18 cellular contexts compared by ENCODE assay signal in genomic region chr19:896434-896833, GRCh38. TPM values are rescaled to one million over a fixed set of nuclear protein-coding genes. Genes with fewer than 3 reads are reported as not detected.
DNase-seq lines count a peak whose midpoint lies in the region; ATAC-seq, FAIRE-seq and TF ChIP-seq lines count a peak whose summit lies in the region.
"Had no signal": no experiment of that assay in that cellular context is flagged by ENCODE, and none has a peak within 500 bp of the region (broad histone marks: within the 10 kb centered on the region; RNA-seq: fewer than 3 reads in every experiment).

No MANE protein-coding gene starts in this region.

- no peak overlapping the region for H3K27ac ChIP-seq in CD4-positive, alpha-beta T cell (ENCODE audit: low read depth, low read length)
- no peak overlapping the region for H3K27ac ChIP-seq in K562 (ENCODE audit: extremely low read depth, low read depth, low read length)
- H3K27ac ChIP-seq in osteoblast (ENCODE audit: low read depth, low read length): no peak overlapping the region
- no peak overlapping the region for H3K27ac ChIP-seq in MM.1S (ENCODE audit: low read length)
- H3K27ac ChIP-seq: A549, GM23248 had no signal

- H3K4me3 Mint-ChIP-seq in CD4-positive, alpha-beta T cell: no peak overlapping the region
- peak overlapping the region in 2 of 8 donors; percentile 62 to 81 for H3K4me3 Mint-ChIP-seq in naive B cell
- H3K4me3 Mint-ChIP-seq: CD14-positive monocyte had no signal

- peaks cover 18 to 65% of the 10 kb centered on the region in 2 experiments for H3K4me1 ChIP-seq in K562 (replicated peaks in 1 of 2; ENCODE audit: control insufficient read depth in 2 of 2, insufficient read depth in 2 of 2, low read length in 2 of 2)
- H3K4me1 ChIP-seq in osteoblast (ENCODE audit: insufficient read depth, low read length): peaks cover 5% of the 10 kb centered on the region
- no peaks in the 10 kb centered on the region for H3K4me1 ChIP-seq in MM.1S (ENCODE audit: low read length)

- BruUV-seq in K562 (replicated peaks; lab: Mats Ljungman, UMichigan): no TSS peak

- no peak for TF ChIP-seq RAD21 in K562 (CRISPR knock-in tag; conservative IDR thresholded peaks at IDR 0.05 in 1 of 2, IDR thresholded peaks at IDR 0.05 in 1 of 2)

- H3K36me3 ChIP-seq in K562 (ENCODE audit: control insufficient read depth, insufficient read depth, low read length) (peaks cover 39% of the 10 kb centered on the region; the same call in 2 of the 3 replicates), osteoblast (ENCODE audit: insufficient read depth, low read length) (peaks cover 8% of the 10 kb centered on the region), MM.1S (replicated peaks; ENCODE audit: insufficient read depth, low read length) (no peaks in the 10 kb centered on the region)

- peaks cover 5% of the 10 kb centered on the region for H3K9me1 ChIP-seq in K562 (ENCODE audit: control insufficient read depth, insufficient read depth, low read length)

- H3K4me3 ChIP-seq in K562 (no peak overlapping the region), osteoblast (ENCODE audit: insufficient read depth, low read length) (no peak overlapping the region), MM.1S (ENCODE audit: low read length) (no peak overlapping the region)
- H3K4me3 ChIP-seq: A549, GM12878, GM23248 had no signal

- no peak for TF ChIP-seq POLR2A in K562 (conservative IDR thresholded peaks at IDR 0.05)

- H3K4me2 ChIP-seq in K562 (ENCODE audit: insufficient read depth, low read length) (no peak overlapping the region), osteoblast (ENCODE audit: insufficient read depth, low read length) (no peak overlapping the region), MM.1S (ENCODE audit: low read depth, low read length) (no peak overlapping the region)
- H3K4me2 ChIP-seq: A549 had no signal

- H3K9ac ChIP-seq in K562 (ENCODE audit: insufficient read depth in 1 of 2, low read depth in 2 of 2, low read length in 2 of 2) (peak overlapping the region in 1 of 2 experiments; percentile 35; a peak in 2 of 4 replicates), MM.1S (ENCODE audit: low read length) (no peak overlapping the region)
- H3K9ac ChIP-seq: GM23248 had no signal

- CTCF ChIA-PET in CD4-positive, alpha-beta T cell (lab: Charles Lee): no interaction called here
- CTCF ChIA-PET in K562 (lab: Yijun Ruan, JAX; ENCODE audit: low intra/inter-chr PET ratio): no interaction called here

- no peak for DNase-seq in CD4-positive, alpha-beta T cell
- no peak for DNase-seq in K562 (ENCODE audit: extremely low read depth in 1 of 4, low spot score in 3 of 4)
- no peak for DNase-seq in naive B cell
- DNase-seq in osteoblast (ENCODE audit: insufficient read length, low spot score, missing footprints): peak; percentile 90
- no peak for DNase-seq in MM.1S
- no peak for DNase-seq in NOMO-1 (lab: John Stamatoyannopoulos, UW; ENCODE audit: unreplicated experiment in 2 of 2)
- DNase-seq in NCI-H2196 treated with DMSO at 0.1 percent for 48 hours (lab: John Stamatoyannopoulos, UW; ENCODE audit: unreplicated experiment): no peak
- no peak for DNase-seq in KG1 (lab: John Stamatoyannopoulos, UW)
- DNase-seq: DMS53, GM23248 had no signal

- in situ Hi-C loops in K562 (cut with MboI): no loop called here

- POLR2A ChIA-PET in CD4-positive, alpha-beta T cell (lab: Charles Lee): interaction anchor here (1.4 to 7.0 kb wide), 4 partner anchors 10 to 33 kb away, joined by 4 to 183 read pairs (median 6); partner anchors contain the start of gene KISS1R
- POLR2A ChIA-PET in K562 (lab: Yijun Ruan, JAX): interaction anchor here (0.9 to 2.4 kb wide), 2 partner anchors 11 to 15 kb away, joined by 3 to 21 read pairs; no protein-coding TSS in a partner anchor

- no peaks in the 10 kb centered on the region for H3K27me3 ChIP-seq in CD4-positive, alpha-beta T cell (ENCODE audit: control insufficient read depth, insufficient read depth, low read length)
- no peaks in the 10 kb centered on the region for H3K27me3 ChIP-seq in K562 (ENCODE audit: control insufficient read depth in 2 of 2, insufficient read depth in 2 of 2, low read length in 2 of 2)
- no peaks in the 10 kb centered on the region for H3K27me3 ChIP-seq in osteoblast (ENCODE audit: insufficient read depth, low read length)
- no peaks in the 10 kb centered on the region for H3K27me3 ChIP-seq in MM.1S (replicated peaks; ENCODE audit: insufficient read depth, low read length)

- H3K9me3 Mint-ChIP-seq in CD4-positive, alpha-beta T cell: no peaks in the 10 kb centered on the region
- H3K9me3 Mint-ChIP-seq in naive B cell: peaks cover 0 to 3% (median 0%) of the 10 kb centered on the region in 7 donors
- H3K9me3 Mint-ChIP-seq: CD14-positive monocyte had no signal

- H3K9me3 ChIP-seq in CD4-positive, alpha-beta T cell (ENCODE audit: control insufficient read depth, low read length): no peaks in the 10 kb centered on the region
- H3K9me3 ChIP-seq in K562 (replicated peaks; ENCODE audit: control insufficient read depth, insufficient read depth, low read depth, low read length) (no peaks in the 10 kb centered on the region), osteoblast (ENCODE audit: low read depth, low read length) (no peaks in the 10 kb centered on the region), MM.1S (replicated peaks; ENCODE audit: insufficient read depth, low read length) (no peaks in the 10 kb centered on the region)
- H3K9me3 ChIP-seq: A549 had no signal

- peaks cover 3% of the 10 kb centered on the region for H3K27me3 Mint-ChIP-seq in CD4-positive, alpha-beta T cell
- no peaks in the 10 kb centered on the region for H3K27me3 Mint-ChIP-seq in naive B cell

- no peak for FAIRE-seq in K562 (lab: Jason Lieb, UNC)
- FAIRE-seq: A549, GM12878, GM18507, H54 had no signal

- intact Hi-C loops in CD4-positive, alpha-beta T cell (cut with DNase I, micrococcal nuclease): no loop called here
- intact Hi-C loops in K562 (cut with micrococcal nuclease): no loop called here

- H3K36me3 Mint-ChIP-seq in CD4-positive, alpha-beta T cell (ENCODE audit: low read depth): peaks cover 50% of the 10 kb centered on the region
- H3K36me3 Mint-ChIP-seq in naive B cell: no peaks in the 10 kb centered on the region

- no peak for TF ChIP-seq CTCF in CD4-positive, alpha-beta T cell (IDR thresholded peaks at IDR 0.05)
- TF ChIP-seq CTCF in K562 (IDR thresholded peaks at IDR 0.05 in 2 of 3, conservative IDR thresholded peaks at IDR 0.05 in 1 of 3; ENCODE audit: insufficient read depth in 2 of 3, low read depth in 1 of 3, low read length in 3 of 3) (no peak), osteoblast (IDR thresholded peaks at IDR 0.05; ENCODE audit: extremely low read depth, low read depth, low read length) (no peak), MM.1S (IDR thresholded peaks at IDR 0.05; ENCODE audit: low read length) (no peak)

- ATAC-seq in CD4-positive, alpha-beta T cell (ENCODE audit: poor library complexity): no peak
- ATAC-seq in K562: no peak
- ATAC-seq in naive B cell (ENCODE audit: low read depth in 2 of 2): no peak
- ATAC-seq: A549, GM12878, HCT116 had no signal

- peak overlapping the region; percentile 98 for H3K27ac Mint-ChIP-seq in CD4-positive, alpha-beta T cell
- H3K27ac Mint-ChIP-seq in naive B cell: peak overlapping the region in 4 of 6 donors; percentile 39 to 78 (median 66)

- no peak overlapping the region for H2AFZ ChIP-seq in K562 (ENCODE audit: low read depth, low read length)
- H2AFZ ChIP-seq in osteoblast (ENCODE audit: low read length): no peak overlapping the region
- no peak overlapping the region for H2AFZ ChIP-seq in MM.1S (ENCODE audit: low read length)
- H2AFZ ChIP-seq: GM23248 had no signal

- H4K20me1 ChIP-seq in K562 (replicated peaks; ENCODE audit: control insufficient read depth, insufficient read depth, low read length) (peaks cover 14% of the 10 kb centered on the region), osteoblast (ENCODE audit: insufficient read depth, low read length) (peaks cover 5% of the 10 kb centered on the region), MM.1S (ENCODE audit: insufficient read depth, low read length) (no peaks in the 10 kb centered on the region)

- no peaks in the 10 kb centered on the region for H3F3A ChIP-seq in MM.1S (ENCODE audit: insufficient read depth, low read length)

- H3K4me1 Mint-ChIP-seq in CD4-positive, alpha-beta T cell (ENCODE audit: low read depth): peaks cover 33% of the 10 kb centered on the region
- peaks cover 19 to 29% (median 27%) of the 10 kb centered on the region in 3 donors for H3K4me1 Mint-ChIP-seq in naive B cell

- TF ChIP-seq EP300 in K562 (IDR thresholded peaks at IDR 0.05; ENCODE audit: low read length): no peak

- no peaks in the 10 kb centered on the region for H3K9me2 ChIP-seq in MM.1S (replicated peaks; ENCODE audit: insufficient read depth, low read length)

- 82% methylated on average over 9 of the region's 10 CpGs for WGBS in K562 (ENCODE audit: insufficient coverage, low coverage, missing lambda C conversion rate)

- peaks cover 24% of the 10 kb centered on the region for H3K79me2 ChIP-seq in K562 (ENCODE audit: control insufficient read depth, insufficient read depth, low read length)
- peaks cover 10% of the 10 kb centered on the region for H3K79me2 ChIP-seq in osteoblast (ENCODE audit: insufficient read depth, low read length)
- peaks cover 10% of the 10 kb centered on the region for H3K79me2 ChIP-seq in MM.1S (ENCODE audit: low read length)

RNA-seq across cellular contexts. Expression of gene RNU6-9, which starts 3.1 kb away (rescaled TPM):
- total RNA-seq in CD4-positive, alpha-beta T cell: not detected
- not detected in 2 replicates for total RNA-seq in K562 (2011; cell fraction: chromatin; rRNA removed; ENCODE audit: low replicate concordance)
- not detected in 2 replicates for total RNA-seq in K562 (2011; cell fraction: nucleolus; rRNA removed)
- total RNA-seq in K562 (2011; cell fraction: nucleoplasm; rRNA removed): not detected in 2 replicates
- total RNA-seq in K562 (2014; rRNA removed) (not detected in 2 replicates), K562 (2014; rRNA removed; fragmentation: Illumina TruSeq; extraction: Trizol) (not detected in 2 replicates), K562 (2015; rRNA removed; fragmentation: Illumina TruSeq; extraction: Trizol) (not detected in 2 replicates), K562 (2021) (not detected in 2 replicates), osteoblast (not detected in 2 replicates)
- polyA plus RNA-seq in K562 (2011; rRNA removed) (not detected in 2 replicates), K562 (2014; fragmentation: Illumina TruSeq; extraction: Trizol) (not detected in 2 replicates), K562 (2014; fragmentation: Nextera tagmentation; extraction: Ambion mirVana) (not detected), K562 (2014; rRNA removed) (not detected in 2 replicates), naive B cell (ENCODE audit: low read depth in 6 of 6) (not detected)
- polyA plus RNA-seq in K562 (2011; cell fraction: cytosol; rRNA removed): not detected in 2 replicates
- not detected in 2 replicates for polyA plus RNA-seq in K562 (2011; cell fraction: nucleus; rRNA removed)
- polyA plus RNA-seq in K562 (2012): not detected in 2 replicates
- under 0.01 TPM in 2 replicates for polyA minus RNA-seq in K562 (2011; rRNA and poly(A)+ RNA removed)
- 667 TPM in 1 of 2 replicates, not detected in the other for polyA minus RNA-seq in K562 (2011; cell fraction: cytosol; rRNA and poly(A)+ RNA removed)
- under 0.01 TPM in 1 of 2 replicates, not detected in the other for polyA minus RNA-seq in K562 (2011; cell fraction: nucleus; rRNA and poly(A)+ RNA removed)
- total RNA-seq: GM12878, GM23248 had no signal
- polyA plus RNA-seq: A549, AG04450, BJ, CD14-positive monocyte, GM12878, GM23248 had no signal

RNA-seq across cellular contexts. Expression of gene MED16, which starts 3.4 kb away (rescaled TPM):
- 10 to 100 TPM; 25.8 to 30.1 TPM for total RNA-seq in CD4-positive, alpha-beta T cell
- 28.6 and 108 TPM in 2 replicates for total RNA-seq in K562 (2011; cell fraction: chromatin; rRNA removed; ENCODE audit: low replicate concordance)
- 71.0 and 80.0 TPM in 2 replicates for total RNA-seq in K562 (2011; cell fraction: nucleolus; rRNA removed)
- 33.8 and 41.3 TPM in 2 replicates for total RNA-seq in K562 (2011; cell fraction: nucleoplasm; rRNA removed)
- total RNA-seq in K562 (2014; rRNA removed) (15.6 and 22.1 TPM in 2 replicates), K562 (2014; rRNA removed; fragmentation: Illumina TruSeq; extraction: Trizol) (1.2 and 1.8 TPM in 2 replicates), K562 (2015; rRNA removed; fragmentation: Illumina TruSeq; extraction: Trizol) (8.6 and 9.3 TPM in 2 replicates), K562 (2021) (59.6 and 59.9 TPM in 2 replicates), osteoblast (20.6 and 25.0 TPM in 2 replicates)
- polyA plus RNA-seq in K562 (2011; rRNA removed) (10.3 and 26.2 TPM in 2 replicates), K562 (2014; fragmentation: Illumina TruSeq; extraction: Trizol) (7.1 and 20.0 TPM in 2 replicates), K562 (2014; fragmentation: Nextera tagmentation; extraction: Ambion mirVana) (1 to 10 TPM in 1 of 2 experiments, under 1 TPM in 1; 0.89 to 1.3 TPM), K562 (2014; rRNA removed) (21.2 and 30.2 TPM in 2 replicates), naive B cell (ENCODE audit: low read depth in 6 of 6) (10 to 100 TPM; 34.0 to 89.4 (median 51.1) TPM)
- polyA plus RNA-seq in K562 (2011; cell fraction: cytosol; rRNA removed): 36.6 and 87.3 TPM in 2 replicates
- polyA plus RNA-seq in K562 (2011; cell fraction: nucleus; rRNA removed): 34.7 and 60.1 TPM in 2 replicates
- 34.1 and 52.5 TPM in 2 replicates for polyA plus RNA-seq in K562 (2012)
- 10.3 and 15.6 TPM in 2 replicates for polyA minus RNA-seq in K562 (2011; rRNA and poly(A)+ RNA removed)
- polyA minus RNA-seq in K562 (2011; cell fraction: cytosol; rRNA and poly(A)+ RNA removed): 72.1 and 84.4 TPM in 2 replicates
- polyA minus RNA-seq in K562 (2011; cell fraction: nucleus; rRNA and poly(A)+ RNA removed): 33.7 and 37.4 TPM in 2 replicates

RNA-seq across cellular contexts. Expression of gene R3HDM4, which starts 16.6 kb away (rescaled TPM):
- 100 to 1,000 TPM; 309 to 313 TPM for total RNA-seq in CD4-positive, alpha-beta T cell
- total RNA-seq in K562 (2011; cell fraction: chromatin; rRNA removed; ENCODE audit: low replicate concordance): 66.6 and 166 TPM in 2 replicates
- 109 and 113 TPM in 2 replicates for total RNA-seq in K562 (2011; cell fraction: nucleolus; rRNA removed)
- total RNA-seq in K562 (2011; cell fraction: nucleoplasm; rRNA removed): 92.6 and 119 TPM in 2 replicates
- total RNA-seq in K562 (2014; rRNA removed) (63.2 and 75.6 TPM in 2 replicates), K562 (2014; rRNA removed; fragmentation: Illumina TruSeq; extraction: Trizol) (21.4 and 26.2 TPM in 2 replicates), K562 (2015; rRNA removed; fragmentation: Illumina TruSeq; extraction: Trizol) (44.6 and 46.1 TPM in 2 replicates), K562 (2021) (133 and 138 TPM in 2 replicates), osteoblast (31.1 and 32.7 TPM in 2 replicates)
- polyA plus RNA-seq in K562 (2011; rRNA removed) (59.0 and 93.9 TPM in 2 replicates), K562 (2014; fragmentation: Illumina TruSeq; extraction: Trizol) (87.6 and 109 TPM in 2 replicates), K562 (2014; fragmentation: Nextera tagmentation; extraction: Ambion mirVana) (1 to 10 TPM; 3.2 to 5.6 TPM), K562 (2014; rRNA removed) (140 and 154 TPM in 2 replicates), naive B cell (ENCODE audit: low read depth in 6 of 6) (100 to 1,000 TPM; 162 to 209 (median 175) TPM)
- 105 and 207 TPM in 2 replicates for polyA plus RNA-seq in K562 (2011; cell fraction: cytosol; rRNA removed)
- 149 and 223 TPM in 2 replicates for polyA plus RNA-seq in K562 (2011; cell fraction: nucleus; rRNA removed)
- polyA plus RNA-seq in K562 (2012): 85.0 and 165 TPM in 2 replicates
- 11.6 and 16.6 TPM in 2 replicates for polyA minus RNA-seq in K562 (2011; rRNA and poly(A)+ RNA removed)
- polyA minus RNA-seq in K562 (2011; cell fraction: cytosol; rRNA and poly(A)+ RNA removed): 30.8 and 60.9 TPM in 2 replicates
- 22.8 and 25.2 TPM in 2 replicates for polyA minus RNA-seq in K562 (2011; cell fraction: nucleus; rRNA and poly(A)+ RNA removed)

RNA-seq across cellular contexts. Expression of gene KISS1R, which starts 20.7 kb away (rescaled TPM):
- 1 to 10 TPM; 1.5 to 1.6 TPM for total RNA-seq in CD4-positive, alpha-beta T cell
- total RNA-seq in K562 (2011; cell fraction: chromatin; rRNA removed; ENCODE audit: low replicate concordance): 13.9 and 50.0 TPM in 2 replicates
- 79.5 and 104 TPM in 2 replicates for total RNA-seq in K562 (2011; cell fraction: nucleolus; rRNA removed)
- total RNA-seq in K562 (2011; cell fraction: nucleoplasm; rRNA removed): 29.6 and 30.1 TPM in 2 replicates
- total RNA-seq in K562 (2014; rRNA removed) (19.3 and 26.7 TPM in 2 replicates), K562 (2014; rRNA removed; fragmentation: Illumina TruSeq; extraction: Trizol) (0.80 and 1.1 TPM in 2 replicates), K562 (2015; rRNA removed; fragmentation: Illumina TruSeq; extraction: Trizol) (2.0 and 2.7 TPM in 2 replicates), K562 (2021) (36.2 and 39.4 TPM in 2 replicates), osteoblast (not detected in 2 replicates)
- polyA plus RNA-seq in K562 (2011; rRNA removed) (2.8 and 6.3 TPM in 2 replicates), K562 (2014; fragmentation: Illumina TruSeq; extraction: Trizol) (0.37 and 2.7 TPM in 2 replicates), K562 (2014; fragmentation: Nextera tagmentation; extraction: Ambion mirVana) (under 1 TPM; 0.55 to 0.75 TPM), K562 (2014; rRNA removed) (17.3 and 26.8 TPM in 2 replicates), naive B cell (ENCODE audit: low read depth in 6 of 6) (under 1 TPM in 4 of 6 donors, not detected in 2; 0.17 to 0.42 (median 0.33) TPM)
- polyA plus RNA-seq in K562 (2011; cell fraction: cytosol; rRNA removed): 4.3 and 59.2 TPM in 2 replicates
- polyA plus RNA-seq in K562 (2011; cell fraction: nucleus; rRNA removed): 36.4 and 172 TPM in 2 replicates
- 6.9 and 23.9 TPM in 2 replicates for polyA plus RNA-seq in K562 (2012)
- 0.30 and 1.8 TPM in 2 replicates for polyA minus RNA-seq in K562 (2011; rRNA and poly(A)+ RNA removed)
- polyA minus RNA-seq in K562 (2011; cell fraction: cytosol; rRNA and poly(A)+ RNA removed): 5.8 and 14.1 TPM in 2 replicates
- polyA minus RNA-seq in K562 (2011; cell fraction: nucleus; rRNA and poly(A)+ RNA removed): 5.8 and 22.6 TPM in 2 replicates
- total RNA-seq: GM23248 had no signal
- polyA plus RNA-seq: AG04450, BJ, CD14-positive monocyte, GM23248 had no signal

RNA-seq across cellular contexts. Expression of gene ARID3A, which starts 29.4 kb away (rescaled TPM):
- total RNA-seq in CD4-positive, alpha-beta T cell: 1 to 10 TPM; 3.7 to 4.1 TPM
- 89.0 and 254 TPM in 2 replicates for total RNA-seq in K562 (2011; cell fraction: chromatin; rRNA removed; ENCODE audit: low replicate concordance)
- 180 and 206 TPM in 2 replicates for total RNA-seq in K562 (2011; cell fraction: nucleolus; rRNA removed)
- 120 and 121 TPM in 2 replicates for total RNA-seq in K562 (2011; cell fraction: nucleoplasm; rRNA removed)
- total RNA-seq in K562 (2014; rRNA removed): 55.2 and 62.0 TPM in 2 replicates
- 14.8 and 16.4 TPM in 2 replicates for total RNA-seq in K562 (2014; rRNA removed; fragmentation: Illumina TruSeq; extraction: Trizol)
- 39.0 and 41.3 TPM in 2 replicates for total RNA-seq in K562 (2015; rRNA removed; fragmentation: Illumina TruSeq; extraction: Trizol)
- total RNA-seq in K562 (2021): 97.2 and 118 TPM in 2 replicates
- 27.9 and 44.1 TPM in 2 replicates for polyA plus RNA-seq in K562 (2011; rRNA removed)
- polyA plus RNA-seq in K562 (2011; cell fraction: cytosol; rRNA removed): 43.2 and 88.8 TPM in 2 replicates
- 58.8 and 128 TPM in 2 replicates for polyA plus RNA-seq in K562 (2011; cell fraction: nucleus; rRNA removed)
- polyA plus RNA-seq in K562 (2012): 49.0 and 52.3 TPM in 2 replicates
- 31.2 and 62.4 TPM in 2 replicates for polyA plus RNA-seq in K562 (2014; fragmentation: Illumina TruSeq; extraction: Trizol)
- 1 to 10 TPM; 1.4 to 2.0 TPM for polyA plus RNA-seq in K562 (2014; fragmentation: Nextera tagmentation; extraction: Ambion mirVana)
- polyA plus RNA-seq in K562 (2014; rRNA removed): 31.0 and 46.7 TPM in 2 replicates
- polyA minus RNA-seq in K562 (2011; rRNA and poly(A)+ RNA removed): 36.2 and 53.3 TPM in 2 replicates
- polyA minus RNA-seq in K562 (2011; cell fraction: cytosol; rRNA and poly(A)+ RNA removed): 119 and 167 TPM in 2 replicates
- 45.8 and 47.4 TPM in 2 replicates for polyA minus RNA-seq in K562 (2011; cell fraction: nucleus; rRNA and poly(A)+ RNA removed)
- polyA plus RNA-seq in naive B cell (ENCODE audit: low read depth in 6 of 6): 1 to 10 TPM in 1 of 6 donors, under 1 TPM in 5; 0.13 to 1.1 (median 0.59) TPM
- total RNA-seq in osteoblast: 19.4 and 21.7 TPM in 2 replicates
